In the genomic region with DNA sequence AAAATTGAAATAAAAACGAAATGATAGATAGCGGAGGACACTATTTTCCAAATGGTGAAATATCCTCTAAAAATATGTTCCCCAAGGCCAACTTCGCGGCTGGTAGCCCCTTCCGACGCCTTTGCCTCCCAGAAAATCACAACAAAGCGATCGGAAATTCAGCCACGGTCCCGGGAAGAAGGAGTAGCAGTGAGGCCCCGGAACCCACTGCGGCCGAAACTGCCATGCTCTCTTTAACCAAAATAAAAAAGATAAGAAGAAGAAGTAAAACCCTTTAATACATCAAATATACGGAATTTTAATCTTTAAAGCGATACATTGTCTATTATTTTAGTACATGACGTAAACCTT, we compare ENCODE assay signal across 10 cellular contexts. TPM values are rescaled to one million over a fixed set of nuclear protein-coding genes. Genes with fewer than 3 reads are reported as not detected.
DNase-seq lines count a peak whose midpoint lies in the region; ATAC-seq, FAIRE-seq and TF ChIP-seq lines count a peak whose summit lies in the region.
"Had no signal": no experiment of that assay in that cellular context is flagged by ENCODE, and none has a peak within 500 bp of the region (broad histone marks: within the 10 kb centered on the region; RNA-seq: fewer than 3 reads in every experiment).

No MANE protein-coding gene starts in this region.

- POLR2A ChIA-PET in BJ (lab: Charles Lee) = no interaction called here

- H3K27me3 ChIP-seq in BJ (ENCODE audit: control insufficient read depth, insufficient read depth, low read length) (no peaks in the 10 kb centered on the region), adrenal gland (no peaks in the 10 kb centered on the region), pancreas (no peaks in the 10 kb centered on the region)

- CTCF ChIA-PET in BJ (lab: Yijun Ruan, JAX) = no interaction called here

- H3K9me3 ChIP-seq in adrenal gland (replicated peaks in 1 of 3) (no peaks in the 10 kb centered on the region), pancreas (no peaks in the 10 kb centered on the region)

- H3K36me3 ChIP-seq in BJ (ENCODE audit: control insufficient read depth, insufficient read depth, low read length) (peaks cover 7% of the 10 kb centered on the region), adrenal gland (replicated peaks in 1 of 2) (peaks cover 0 to 19% of the 10 kb centered on the region in 2 donors), pancreas (no peaks in the 10 kb centered on the region)

- TF ChIP-seq CTCF in BJ (IDR thresholded peaks at IDR 0.05; ENCODE audit: insufficient read depth, low read depth, low read length) (no peak), adrenal gland (IDR thresholded peaks at IDR 0.05) (no peak), pancreas (IDR thresholded peaks at IDR 0.05) (no peak)

- WGBS in adrenal gland, 4 donors = 59 to 72% (median 66%) methylated on average over 16 of the region's 16 CpGs
- 25% methylated on average over 16 of the region's 16 CpGs for WGBS in pancreas, 2 donors

- no peak for FAIRE-seq in pancreas (lab: Jason Lieb, UNC)

- ATAC-seq in left ventricle myocardium superior (no peak), pancreas (no peak), GM21447 (IDR thresholded peaks at IDR 0.05; ENCODE audit: unreplicated experiment) (no peak), HG03460 (IDR thresholded peaks at IDR 0.05; ENCODE audit: unreplicated experiment) (no peak)

- intact Hi-C loops in adrenal gland (cut with DNase I) = loop anchor here (5.0 to 10.0 kb wide), 3 partner anchors 100 to 1147 kb away; no protein-coding TSS in a partner anchor
- intact Hi-C loops in left ventricle myocardium superior (cut with micrococcal nuclease) = loop anchor here (5.0 to 10.0 kb wide), 2 partner anchors 515 to 637 kb away; no protein-coding TSS in a partner anchor
- intact Hi-C loops in pancreas (cut with DNase I) = loop anchor here in 2 of 3 donors (10.0 kb wide), 4 partner anchors 103 to 917 kb away; no protein-coding TSS in a partner anchor

- no peak for TF ChIP-seq POLR2A in adrenal gland (IDR thresholded peaks at IDR 0.05)

- peaks cover 0 to 10% of the 10 kb centered on the region in 2 donors for H3K4me1 ChIP-seq in adrenal gland (replicated peaks in 1 of 2)
- H3K4me1 ChIP-seq in pancreas = no peaks in the 10 kb centered on the region

- DNase-seq in BJ (ENCODE audit: low read depth) (no peak), adrenal gland (peak in 3 of 7 donors; percentile 13 to 39 (median 38)), left ventricle myocardium superior (peak; percentile 35), pancreas (peak in 4 of 6 donors; percentile 29 to 65 (median 40)), NCI-H2081 (lab: John Stamatoyannopoulos, UW) (no peak), occipital lobe (lab: John Stamatoyannopoulos, UW) (no peak)
- DNase-seq: activated B cell treated with CpG ODN at 0.5 μM for 24 hours; CD4-positive, alpha-beta memory T cell had no signal

- H3K4me3 ChIP-seq in BJ (ENCODE audit: low read depth, low read length) (peak overlapping the region; percentile 31), adrenal gland (peak overlapping the region in 2 of 4 donors; percentile 25 to 72), pancreas (peak overlapping the region; percentile 37 to 98 (median 92))

- H3K27ac ChIP-seq in adrenal gland (peak overlapping the region in 4 of 5 donors; percentile 72 to 97 (median 81)), pancreas (peak overlapping the region; percentile 97 to 99 (median 98))

RNA-seq across cellular contexts. Expression of a gene that starts 4.0 kb away (rescaled TPM):
- polyA plus RNA-seq in BJ (2011; rRNA removed) (0.45 and 0.51 TPM in 2 replicates), adrenal gland (10 to 100 TPM in 2 of 3 donors, 1 to 10 TPM in 1; 6.0 to 40.7 (median 35.0) TPM), pancreas (10 to 100 TPM; 13.8 to 22.3 TPM)
- 0.33 and 0.62 TPM in 2 replicates for polyA minus RNA-seq in BJ (2011; rRNA and poly(A)+ RNA removed)
- total RNA-seq in adrenal gland (100 to 1,000 TPM in 1 of 8 donors, 10 to 100 TPM in 7; 39.0 to 129 (median 74.7) TPM), left ventricle myocardium superior (6.8 TPM), pancreas (10 to 100 TPM; 18.3 to 41.2 (median 25.1) TPM), occipital lobe (1.1 TPM)
- total RNA-seq: activated B cell treated with CpG ODN at 0.5 μM for 24 hours had no signal
- polyA plus RNA-seq: CD4-positive, alpha-beta memory T cell had no signal

RNA-seq across cellular contexts. Expression of a gene that starts 33.9 kb away (rescaled TPM):
- polyA plus RNA-seq in BJ (2011; rRNA removed) (0.12 TPM in 1 of 2 replicates, not detected in the other), adrenal gland (100 to 1,000 TPM in 1 of 3 donors, 10 to 100 TPM in 2; 43.0 to 132 (median 79.7) TPM), pancreas (10 to 100 TPM; 11.9 to 15.0 TPM)
- polyA minus RNA-seq in BJ (2011; rRNA and poly(A)+ RNA removed) = 0.05 and 0.47 TPM in 2 replicates
- total RNA-seq in adrenal gland (100 to 1,000 TPM in 1 of 8 donors, 10 to 100 TPM in 7; 30.7 to 102 (median 82.2) TPM), left ventricle myocardium superior (23.1 TPM), pancreas (10 to 100 TPM in 5 of 6 donors, 1 to 10 TPM in 1; 4.6 to 21.2 (median 13.4) TPM), occipital lobe (0.62 TPM)
- total RNA-seq: activated B cell treated with CpG ODN at 0.5 μM for 24 hours; CD4-positive, alpha-beta memory T cell had no signal
- polyA plus RNA-seq: CD4-positive, alpha-beta memory T cell had no signal

Comparison
In these comparisons a context has a peak if more than half of its experiments do, and no peak if none do; other contexts are left out.
1. DNase-seq: peak in left ventricle myocardium superior (single experiment) and pancreas (4 of 6); none in BJ (single experiment), NCI-H2081 (0 of 2) and occipital lobe (single experiment).